Comparison of ENCODE assay signal across 25 cellular contexts in genomic region chrX:26762253-26762652, GRCh38.
A peak's percentile ranks its signal among the peaks of the same experiment; 100 is the strongest.
DNase-seq lines count a peak whose midpoint lies in the region; ATAC-seq, FAIRE-seq and TF ChIP-seq lines count a peak whose summit lies in the region.
"Had no signal": no experiment of that assay in that cellular context is flagged by ENCODE, and none has a peak within 500 bp of the region (broad histone marks: within the 10 kb centered on the region; RNA-seq: fewer than 3 reads in every experiment).

No MANE protein-coding gene starts in this region.

- H3K4me3 ChIP-seq in HepG2 (replicated peaks in 1 of 3; ENCODE audit: insufficient read depth in 1 of 3, low read depth in 2 of 3, low read length in 3 of 3): no peak overlapping the region
- H3K4me3 ChIP-seq in right lobe of liver: no peak overlapping the region
- no peak overlapping the region for H3K4me3 ChIP-seq in astrocyte (ENCODE audit: insufficient read depth, low read depth, low read length)
- H3K4me3 ChIP-seq: BLaER1, GM12878 had no signal

- no peak overlapping the region for H3K27ac Mint-ChIP-seq in astrocyte (ENCODE audit: unreplicated experiment)
- H3K27ac Mint-ChIP-seq: CD14-positive monocyte; CD4-positive, alpha-beta memory T cell; CD4-positive, CD25-positive, alpha-beta regulatory T cell; CD8-positive, alpha-beta memory T cell had no signal

- FAIRE-seq in HepG2 (lab: Jason Lieb, UNC): no peak
- FAIRE-seq in astrocyte (lab: Jason Lieb, UNC): peak; percentile 97
- FAIRE-seq: GM12878, GM12892, GM18507 had no signal

- no peaks in the 10 kb centered on the region for H3K27me3 Mint-ChIP-seq in astrocyte (ENCODE audit: low read depth, unreplicated experiment)
- H3K27me3 Mint-ChIP-seq: CD4-positive, alpha-beta memory T cell; CD4-positive, CD25-positive, alpha-beta regulatory T cell; CD8-positive, alpha-beta memory T cell had no signal

- H3K36me3 ChIP-seq in HepG2 (replicated peaks in 1 of 2; ENCODE audit: control insufficient read depth in 1 of 2, insufficient read depth in 2 of 2, low read length in 2 of 2) (no peaks in the 10 kb centered on the region), right lobe of liver (no peaks in the 10 kb centered on the region), astrocyte (ENCODE audit: insufficient read depth, low read length) (no peaks in the 10 kb centered on the region)
- H3K36me3 ChIP-seq: BE2C, BLaER1 had no signal

- intact Hi-C loops in HepG2 (cut with micrococcal nuclease; ENCODE audit: unreplicated experiment) (no loop called here), right lobe of liver (cut with DNase I) (no loop called here)

- H3K4me1 ChIP-seq in HepG2 (ENCODE audit: insufficient read depth, low read length) (no peaks in the 10 kb centered on the region), right lobe of liver (no peaks in the 10 kb centered on the region), astrocyte (ENCODE audit: insufficient read depth, low read length) (no peaks in the 10 kb centered on the region), foreskin keratinocyte (no peaks in the 10 kb centered on the region)
- H3K4me1 ChIP-seq: BE2C, BLaER1 had no signal

- H3K9ac ChIP-seq in HepG2 (ENCODE audit: insufficient read depth, low read depth, low read length): no peak overlapping the region
- H3K9ac ChIP-seq in astrocyte (ENCODE audit: low read length): no peak overlapping the region
- H3K9ac ChIP-seq: BLaER1 had no signal

- BruUV-seq in HepG2 (replicated peaks; lab: Mats Ljungman, UMichigan): no TSS peak

- H3K27ac ChIP-seq in HepG2 (ENCODE audit: extremely low read length, insufficient read depth, low read length) (no peak overlapping the region), right lobe of liver (no peak overlapping the region), astrocyte (ENCODE audit: low read depth, low read length) (no peak overlapping the region), foreskin keratinocyte (no peak overlapping the region)
- H3K27ac ChIP-seq: 22Rv1, BLaER1 had no signal

- TF ChIP-seq POLR2A in HepG2 (IDR thresholded peaks at IDR 0.05; ENCODE audit: insufficient read depth in 1 of 2, low read depth in 2 of 2, low read length in 2 of 2) (no peak), right lobe of liver (IDR thresholded peaks at IDR 0.05) (no peak)

- POLR2A ChIA-PET in HepG2 (lab: Yijun Ruan, JAX): no interaction called here

- no peak for TF ChIP-seq CTCF in HepG2 (CRISPR knock-in tag; IDR thresholded peaks at IDR 0.05)
- no peak for TF ChIP-seq CTCF in right lobe of liver (IDR thresholded peaks at IDR 0.05)
- TF ChIP-seq CTCF in astrocyte (IDR thresholded peaks at IDR 0.05; ENCODE audit: insufficient read depth, low read depth, low read length): no peak
- no peak for TF ChIP-seq CTCF in foreskin keratinocyte (conservative IDR thresholded peaks at IDR 0.05)

- H3K4me3 Mint-ChIP-seq in astrocyte (ENCODE audit: unreplicated experiment): no peak overlapping the region
- H3K4me3 Mint-ChIP-seq: CD14-positive monocyte; CD4-positive, alpha-beta memory T cell; CD4-positive, CD25-positive, alpha-beta regulatory T cell; CD8-positive, alpha-beta memory T cell had no signal

- TF ChIP-seq EP300 in HepG2 (IDR thresholded peaks at IDR 0.05; ENCODE audit: low read depth in 2 of 2, low read length in 2 of 2) (no peak), HepG2 (CRISPR knock-in tag; IDR thresholded peaks at IDR 0.05; ENCODE audit: borderline replicate concordance) (no peak)

- no peaks in the 10 kb centered on the region for H3K9me3 Mint-ChIP-seq in astrocyte (ENCODE audit: unreplicated experiment)
- H3K9me3 Mint-ChIP-seq: CD14-positive monocyte had no signal

- H3K27me3 ChIP-seq in HepG2 (ENCODE audit: control insufficient read depth in 1 of 2, insufficient read depth in 2 of 2, low read length in 2 of 2) (no peaks in the 10 kb centered on the region), right lobe of liver (no peaks in the 10 kb centered on the region), astrocyte (ENCODE audit: insufficient read depth, low read length) (no peaks in the 10 kb centered on the region), foreskin keratinocyte (no peaks in the 10 kb centered on the region)
- H3K27me3 ChIP-seq: BE2C had no signal

- H3K4me2 ChIP-seq in HepG2 (ENCODE audit: low read depth, low read length) (no peak overlapping the region), astrocyte (ENCODE audit: low read length) (no peak overlapping the region)
- H3K4me2 ChIP-seq: BLaER1 had no signal

- in situ Hi-C loops in HepG2 (cut with HindIII; ENCODE audit: extremely low pct_ligation_motif_present, low pct_unique_long_range_greater_than_20kb): no loop called here

- H3K4me1 Mint-ChIP-seq in astrocyte (ENCODE audit: low read depth, unreplicated experiment): no peaks in the 10 kb centered on the region
- H3K4me1 Mint-ChIP-seq: CD14-positive monocyte; CD4-positive, alpha-beta memory T cell; CD4-positive, CD25-positive, alpha-beta regulatory T cell; CD8-positive, alpha-beta memory T cell had no signal

- H4K20me1 ChIP-seq in HepG2 (ENCODE audit: insufficient read depth, low read length) (no peaks in the 10 kb centered on the region), astrocyte (ENCODE audit: insufficient read depth, low read length) (no peaks in the 10 kb centered on the region)
- H4K20me1 ChIP-seq: BLaER1 had no signal

- H2AFZ ChIP-seq in HepG2 (ENCODE audit: low read length): no peak overlapping the region
- H2AFZ ChIP-seq in astrocyte (ENCODE audit: low read depth, low read length): no peak overlapping the region

- TF ChIP-seq RAD21 in HepG2 (CRISPR knock-in tag; IDR thresholded peaks at IDR 0.05): no peak

- CTCF ChIA-PET in HepG2 (lab: Yijun Ruan, JAX; ENCODE audit: low intra/inter-chr PET ratio, low total read pairs): no interaction called here

- H3K79me2 ChIP-seq in HepG2 (ENCODE audit: insufficient read depth, low read length): no peaks in the 10 kb centered on the region
- no peaks in the 10 kb centered on the region for H3K79me2 ChIP-seq in astrocyte (ENCODE audit: insufficient read depth, low read length)

- H3K9me3 ChIP-seq in HepG2 (ENCODE audit: low read length): no peaks in the 10 kb centered on the region
- no peaks in the 10 kb centered on the region for H3K9me3 ChIP-seq in right lobe of liver
- H3K9me3 ChIP-seq in astrocyte (ENCODE audit: insufficient read depth, low read depth, low read length): no peaks in the 10 kb centered on the region
- H3K9me3 ChIP-seq: BE2C, BLaER1 had no signal

- 0% methylated on average over 2 of the region's 2 CpGs for WGBS in HepG2 (ENCODE audit: low lambda C conversion rate)
- 56% methylated on average over 2 of the region's 2 CpGs for whole genome bisulfite sequencing in right lobe of liver (ENCODE audit: insufficient coverage, low coverage, low lambda C conversion rate, missing lambda C conversion rate)

- DNase-seq in HepG2 (ENCODE audit: low spot score) (no peak), right lobe of liver (no peak), astrocyte (ENCODE audit: low read depth) (no peak), foreskin keratinocyte (no peak)
- DNase-seq: ACHN; BE2C; C1 segment of cervical spinal cord; CD4-positive, alpha-beta memory T cell; CD4-positive, CD25-positive, alpha-beta regulatory T cell; CD8-positive, alpha-beta memory T cell; COR-L47; DMS 273 treated with DMSO at 0.1 percent for 48 hours; DMS153; DMS53; DMS79; DND-41; EL; GDM1 had no signal

- no peaks in the 10 kb centered on the region for H3K36me3 Mint-ChIP-seq in astrocyte (ENCODE audit: low read depth, unreplicated experiment)
- H3K36me3 Mint-ChIP-seq: CD14-positive monocyte; CD4-positive, alpha-beta memory T cell; CD4-positive, CD25-positive, alpha-beta regulatory T cell; CD8-positive, alpha-beta memory T cell had no signal

- no peak for ATAC-seq in HepG2
- ATAC-seq in right lobe of liver: no peak
- no peak for ATAC-seq in foreskin keratinocyte
- ATAC-seq in HG02759 (IDR thresholded peaks at IDR 0.05; ENCODE audit: unreplicated experiment): no peak
- ATAC-seq: GM12878 had no signal

TF ChIP-seq in HepG2, 621 proteins besides CTCF, POLR2A, EP300 and RAD21 (continues in another document):
- TF ChIP-seq MAFF (IDR thresholded peaks at IDR 0.05; ENCODE audit: low read depth, low read length) (peak; percentile 32; the same call in 1 of the 2 replicates), XBP1 (CRISPR knock-in tag; IDR thresholded peaks at IDR 0.05) (no peak), LCORL (IDR thresholded peaks at IDR 0.05) (no peak), LCORL (CRISPR knock-in tag; IDR thresholded peaks at IDR 0.05) (no peak), MAFK (conservative IDR thresholded peaks at IDR 0.05 in 1 of 2, IDR thresholded peaks at IDR 0.05 in 1 of 2; ENCODE audit: low read length in 2 of 2) (peak; percentile 25 to 54; a peak in 2 of 4 replicates)
- TF ChIP-seq, protein P1, sequence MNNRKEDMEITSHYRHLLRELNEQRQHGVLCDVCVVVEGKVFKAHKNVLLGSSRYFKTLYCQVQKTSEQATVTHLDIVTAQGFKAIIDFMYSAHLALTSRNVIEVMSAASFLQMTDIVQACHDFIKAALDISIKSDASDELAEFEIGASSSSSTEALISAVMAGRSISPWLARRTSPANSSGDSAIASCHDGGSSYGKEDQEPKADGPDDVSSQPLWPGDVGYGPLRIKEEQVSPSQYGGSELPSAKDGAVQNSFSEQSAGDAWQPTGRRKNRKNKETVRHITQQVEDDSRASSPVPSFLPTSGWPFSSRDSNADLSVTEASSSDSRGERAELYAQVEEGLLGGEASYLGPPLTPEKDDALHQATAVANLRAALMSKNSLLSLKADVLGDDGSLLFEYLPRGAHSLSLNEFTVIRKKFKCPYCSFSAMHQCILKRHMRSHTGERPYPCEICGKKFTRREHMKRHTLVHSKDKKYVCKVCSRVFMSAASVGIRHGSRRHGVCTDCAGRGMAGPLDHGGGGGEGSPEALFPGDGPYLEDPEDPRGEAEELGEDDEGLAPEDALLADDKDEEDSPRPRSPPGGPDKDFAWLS (CRISPR knock-in tag; IDR thresholded peaks at IDR 0.05; ENCODE audit: borderline replicate concordance): no peak
